ENCODE assay signal across 2 cellular contexts in genomic region chr2:65382776-65383357, GRCh38.
TF ChIP-seq lines count a peak whose summit lies in the region.

No MANE protein-coding gene starts in this region.

TF ChIP-seq in K562, 482 proteins besides CTCF, POLR2A, EP300 and RAD21 (continued from another document and continues in another):
- TF ChIP-seq ATF3 (IDR thresholded peaks at IDR 0.05) (0 out of 2 replicates have a peak, but pooled peaks have one; percentile 35), ATF3 (CRISPR knock-in tag; conservative IDR thresholded peaks at IDR 0.05) (0 out of 2 replicates have a peak, but pooled peaks have one; percentile 24), ARNT (IDR thresholded peaks at IDR 0.05) (0 out of 4 replicates have a peak, but pooled peaks of 1 of the 2 experiments have one; percentile 29), ATF1 (CRISPR knock-in tag; IDR thresholded peaks at IDR 0.05) (no peak), ATF1 (tag; IDR thresholded peaks at IDR 0.05) (peak; percentile 58; the same call in 1 of the 2 replicates), CBX1 (IDR thresholded peaks at IDR 0.05; ENCODE audit: low read depth) (no peak), TOE1 (IDR thresholded peaks at IDR 0.05; ENCODE audit: borderline replicate concordance) (peak; percentile 24; the same call in 1 of the 2 replicates), TOE1 (CRISPR knock-in tag; IDR thresholded peaks at IDR 0.05; ENCODE audit: borderline replicate concordance, low read depth) (no peak), TFAP4 (CRISPR knock-in tag; IDR thresholded peaks at IDR 0.05; ENCODE audit: borderline replicate concordance) (peak; percentile 83), DPF2 (IDR thresholded peaks at IDR 0.05) (peak; percentile 72), WHSC1 (IDR thresholded peaks at IDR 0.05; ENCODE audit: low read length) (no peak), ZBTB17 (CRISPR knock-in tag; IDR thresholded peaks at IDR 0.05) (no peak), ZNF785 (CRISPR knock-in tag; IDR thresholded peaks at IDR 0.05) (no peak), ZFX (CRISPR knock-in tag; IDR thresholded peaks at IDR 0.05) (0 out of 2 replicates have a peak, but pooled peaks have one; percentile 50), IRF9 (tag; IDR thresholded peaks at IDR 0.05) (no peak), EZH2 (IDR thresholded peaks at IDR 0.05; ENCODE audit: borderline replicate concordance, low read depth, low read length) (no peak), ZNF384 (IDR thresholded peaks at IDR 0.05; ENCODE audit: low read depth, low read length) (no peak), HDAC3 (IDR thresholded peaks at IDR 0.05; ENCODE audit: borderline replicate concordance, partially characterized antibody) (peak; percentile 22), FOXP1 (CRISPR knock-in tag; IDR thresholded peaks at IDR 0.05) (peak; percentile 49; the same call in 1 of the 2 replicates), MNT (conservative IDR thresholded peaks at IDR 0.05) (peak; percentile 71 to 84; a peak in 3 of 4 replicates), CBX3 (IDR thresholded peaks at IDR 0.05; ENCODE audit: borderline replicate concordance in 1 of 2, low read length in 2 of 2) (peak in 1 of 2 experiments; percentile 81; a peak in 1 of 3 replicates), ZNF197 (CRISPR knock-in tag; IDR thresholded peaks at IDR 0.05; ENCODE audit: low read depth) (no peak), ZNF707 (CRISPR knock-in tag; conservative IDR thresholded peaks at IDR 0.05) (no peak), ZNF23 (CRISPR knock-in tag; IDR thresholded peaks at IDR 0.05) (no peak), HES1 (IDR thresholded peaks at IDR 0.05; ENCODE audit: low read depth) (peak; percentile 71), KLF13 (tag; IDR thresholded peaks at IDR 0.05; ENCODE audit: borderline replicate concordance, low read depth) (no peak; the same call in 1 of the 2 replicates), KLF6 (CRISPR knock-in tag; IDR thresholded peaks at IDR 0.05; ENCODE audit: borderline replicate concordance) (no peak), RBBP5 (IDR thresholded peaks at IDR 0.05; ENCODE audit: borderline replicate concordance, insufficient read depth, low read length, poor library complexity, severe bottlenecking) (peak; percentile 61), XRCC5 (IDR thresholded peaks at IDR 0.05; ENCODE audit: low read depth, low read length) (no peak), ZNF655 (CRISPR knock-in tag; IDR thresholded peaks at IDR 0.05) (no peak), FOXM1 (IDR thresholded peaks at IDR 0.05; ENCODE audit: low read depth) (no peak), FOXM1 (CRISPR knock-in tag; IDR thresholded peaks at IDR 0.05; ENCODE audit: low read depth) (no peak)

TF ChIP-seq in HepG2, 621 proteins besides CTCF, POLR2A, EP300 and RAD21 (continued from another document and continues in another):
- TF ChIP-seq SP5 (CRISPR knock-in tag; IDR thresholded peaks at IDR 0.05; ENCODE audit: borderline replicate concordance, low read depth) = peak; percentile 59; the same call in 1 of the 2 replicates
- 0 out of 2 replicates have a peak, but pooled peaks have one; percentile 44 for TF ChIP-seq GFI1 (CRISPR knock-in tag; IDR thresholded peaks at IDR 0.05; ENCODE audit: borderline replicate concordance)
- peak; percentile 75 for TF ChIP-seq POGZ (CRISPR knock-in tag; IDR thresholded peaks at IDR 0.05)
- peak; percentile 46 for TF ChIP-seq ZNF781 (CRISPR knock-in tag; IDR thresholded peaks at IDR 0.05; ENCODE audit: borderline replicate concordance, not compliant biosample characterization)
- TF ChIP-seq RXRB (CRISPR knock-in tag; IDR thresholded peaks at IDR 0.05; ENCODE audit: borderline replicate concordance) = peak; percentile 83
- TF ChIP-seq ZFY (CRISPR knock-in tag; IDR thresholded peaks at IDR 0.05) = peak; percentile 56
- peak; percentile 63 for TF ChIP-seq HOXA3 (CRISPR knock-in tag; IDR thresholded peaks at IDR 0.05)
- no peak for TF ChIP-seq ZNF547 (CRISPR knock-in tag; IDR thresholded peaks at IDR 0.05)
- TF ChIP-seq FOXO1 (CRISPR knock-in tag; IDR thresholded peaks at IDR 0.05) = peak; percentile 54; the same call in 1 of the 2 replicates
- TF ChIP-seq SOX13 (IDR thresholded peaks at IDR 0.05) = no peak
- peak; percentile 40 to 49; a peak in 1 of 4 replicates for TF ChIP-seq SOX13 (CRISPR knock-in tag; conservative IDR thresholded peaks at IDR 0.05 in 1 of 2, IDR thresholded peaks at IDR 0.05 in 1 of 2)
- TF ChIP-seq ZNF12 (CRISPR knock-in tag; IDR thresholded peaks at IDR 0.05) = no peak; the same call in 1 of the 2 replicates
- no peak for TF ChIP-seq ZNF672 (CRISPR knock-in tag; IDR thresholded peaks at IDR 0.05)
- no peak for TF ChIP-seq ZNF740 (CRISPR knock-in tag; IDR thresholded peaks at IDR 0.05)
- TF ChIP-seq ARID5B (CRISPR knock-in tag; IDR thresholded peaks at IDR 0.05) = peak; percentile 83
- TF ChIP-seq MYC (CRISPR knock-in tag; IDR thresholded peaks at IDR 0.05; ENCODE audit: borderline replicate concordance) = peak; percentile 77; the same call in 1 of the 2 replicates
- 0 out of 2 replicates have a peak, but pooled peaks have one; percentile 39 for TF ChIP-seq ZBTB37 (CRISPR knock-in tag; IDR thresholded peaks at IDR 0.05)
- TF ChIP-seq ZNF281 (CRISPR knock-in tag; IDR thresholded peaks at IDR 0.05; ENCODE audit: borderline replicate concordance) = peak; percentile 94; the same call in 1 of the 2 replicates
- peak; percentile 73 for TF ChIP-seq ZNF441 (CRISPR knock-in tag; IDR thresholded peaks at IDR 0.05; ENCODE audit: borderline replicate concordance)
- TF ChIP-seq MTERF4 (CRISPR knock-in tag; IDR thresholded peaks at IDR 0.05) = 0 out of 2 replicates have a peak, but pooled peaks have one; percentile 43
- peak; percentile 69 for TF ChIP-seq PPARG (CRISPR knock-in tag; conservative IDR thresholded peaks at IDR 0.05)
- 0 out of 2 replicates have a peak, but pooled peaks have one; percentile 53 for TF ChIP-seq ZNF644 (CRISPR knock-in tag; IDR thresholded peaks at IDR 0.05; ENCODE audit: low read depth)
- TF ChIP-seq SSRP1 (CRISPR knock-in tag; IDR thresholded peaks at IDR 0.05) = peak; percentile 90
- peak; percentile 44; the same call in 1 of the 2 replicates for TF ChIP-seq ZNF136 (CRISPR knock-in tag; IDR thresholded peaks at IDR 0.05; ENCODE audit: low read depth)
- no peak for TF ChIP-seq SP2 (CRISPR knock-in tag; IDR thresholded peaks at IDR 0.05)
- TF ChIP-seq YEATS4 (CRISPR knock-in tag; IDR thresholded peaks at IDR 0.05; ENCODE audit: borderline replicate concordance) = peak; percentile 39; the same call in 1 of the 2 replicates
- TF ChIP-seq ZNF460 (CRISPR knock-in tag; IDR thresholded peaks at IDR 0.05; ENCODE audit: borderline replicate concordance) = no peak
- TF ChIP-seq ZNF205 (CRISPR knock-in tag; IDR thresholded peaks at IDR 0.05) = 0 out of 2 replicates have a peak, but pooled peaks have one; percentile 16
- peak; percentile 34; the same call in 1 of the 2 replicates for TF ChIP-seq HMG20B (CRISPR knock-in tag; conservative IDR thresholded peaks at IDR 0.05)
- TF ChIP-seq ZNF567 (CRISPR knock-in tag; IDR thresholded peaks at IDR 0.05; ENCODE audit: borderline replicate concordance) = 0 out of 2 replicates have a peak, but pooled peaks have one; percentile 28
- peak; percentile 71; the same call in 1 of the 2 replicates for TF ChIP-seq RXRA (CRISPR knock-in tag; IDR thresholded peaks at IDR 0.05)
- TF ChIP-seq ZMYM3 (CRISPR knock-in tag; IDR thresholded peaks at IDR 0.05) = 0 out of 2 replicates have a peak, but pooled peaks have one; percentile 39
- TF ChIP-seq AHR (CRISPR knock-in tag; IDR thresholded peaks at IDR 0.05) = 0 out of 2 replicates have a peak, but pooled peaks have one; percentile 30
- TF ChIP-seq ZBTB33 (CRISPR knock-in tag; IDR thresholded peaks at IDR 0.05) = peak; percentile 76
- TF ChIP-seq CHD4 (IDR thresholded peaks at IDR 0.05; ENCODE audit: borderline replicate concordance, low read length) = no peak
- no peak for TF ChIP-seq ZNF800 (CRISPR knock-in tag; IDR thresholded peaks at IDR 0.05)
- peak; percentile 50; the same call in 1 of the 2 replicates for TF ChIP-seq NAIF1 (CRISPR knock-in tag; IDR thresholded peaks at IDR 0.05; ENCODE audit: borderline replicate concordance)
